Comparison of ENCODE assay signal across 28 cellular contexts in genomic region chr2:224293976-224294375, GRCh38.
"Had no signal": no experiment of that assay in that cellular context is flagged by ENCODE, and none has a peak within 500 bp of the region (broad histone marks: within the 10 kb centered on the region; RNA-seq: fewer than 3 reads in every experiment).

No MANE protein-coding gene starts in this region.

- H3K4me1 ChIP-seq: ascending aorta, Peyer's patch, SJSA1 had no signal

- ATAC-seq: activated CD8-positive, alpha-beta T cell treated with anti-CD3 and anti-CD28 coated beads for 36 hours; PC-3 had no signal

- DNase-seq: activated CD4-positive, alpha-beta T cell treated with anti-CD3 and anti-CD28 coated beads for 1 hour; activated CD4-positive, alpha-beta T cell treated with anti-CD3 and anti-CD28 coated beads for 48 hours; activated CD4-positive, CD25-positive, alpha-beta regulatory T cell; activated CD8-positive, alpha-beta T cell treated with anti-CD3 and anti-CD28 coated beads for 36 hours; activated gamma-delta T cell; activated naive CD4-positive, alpha-beta T cell treated with Interleukin-2 at 50 U/mL for 16 hours; activated naive CD8-positive, alpha-beta T cell treated with anti-CD3 and anti-CD28 coated beads, Interleukin-2, amount 10 ng/mL, durations not matched to agents 7 days and 5 days; activated T-cell treated with anti-CD3 and anti-CD28 coated beads, Interleukin-2, amount 50 U/mL, for 24 hours; amygdala; NCI-H1092 treated with DMSO at 0.1 percent for 48 hours; NCI-H1417; NCI-H146; NCI-H187; NCI-H2029 treated with DMSO at 0.1 percent for 48 hours; NCI-H2107; NCI-H2171; NCI-H446; NCI-H510A treated with DMSO at 0.1 percent for 48 hours; NCI-H69; NK-92 treated with Interleukin-12 subunit alpha and Interleukin-12 subunit beta, amount 100 ng/mL, for 24 hours; PC-3; Peyer's patch; RPMI8226; SHP77 treated with DMSO at 0.1 percent for 48 hours; SK-N-SH had no signal

- H3K9ac ChIP-seq: SK-N-SH had no signal

- H3K4me2 ChIP-seq: SK-N-SH had no signal

- H3K9me3 ChIP-seq: ascending aorta, Peyer's patch, SJSA1, SK-N-SH had no signal

- H3K4me3 ChIP-seq: ascending aorta, cardiac muscle cell, Peyer's patch, SJSA1 had no signal

- H3K27me3 ChIP-seq: ascending aorta, cardiac muscle cell, Peyer's patch had no signal

- H3K27ac ChIP-seq: ascending aorta, cardiac muscle cell, Peyer's patch, SJSA1 had no signal

- H3K36me3 ChIP-seq: ascending aorta, cardiac muscle cell, Peyer's patch, SJSA1 had no signal

- H3K9me2 ChIP-seq: SK-N-SH had no signal
